In the genomic region with DNA sequence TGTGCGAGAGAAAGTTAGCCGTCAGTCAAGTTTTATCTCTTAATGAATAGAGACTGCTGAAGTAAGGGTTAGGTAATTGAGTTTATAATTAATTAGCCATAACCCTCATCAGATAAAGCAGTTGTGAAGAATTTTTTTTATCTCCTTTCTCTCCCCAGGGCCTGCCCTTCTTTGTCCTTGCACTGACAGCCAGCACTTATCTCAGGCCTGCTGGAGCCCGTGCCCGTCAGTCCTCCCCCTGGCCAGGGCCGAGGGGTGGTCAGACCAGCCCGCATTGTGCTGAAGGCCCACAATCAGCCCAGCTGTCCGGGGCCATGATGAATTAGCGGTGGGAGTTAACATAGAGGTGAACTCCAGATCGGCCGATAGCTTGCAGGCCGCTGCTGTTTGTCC, we compare ENCODE assay signal across 19 cellular contexts.
"Had no signal": no experiment of that assay in that cellular context is flagged by ENCODE, and none has a peak within 500 bp of the region (broad histone marks: within the 10 kb centered on the region; RNA-seq: fewer than 3 reads in every experiment).

No MANE protein-coding gene starts in this region.

- H3K4me3 ChIP-seq: body of pancreas, gastrocnemius medialis, heart right ventricle, thyroid gland had no signal

- ATAC-seq: activated CD8-positive, alpha-beta T cell treated with anti-CD3 and anti-CD28 coated beads for 36 hours; body of pancreas; gastrocnemius medialis; naive thymus-derived CD8-positive, alpha-beta T cell; stimulated activated naive B cell treated with anti-CD40 and anti-IgM and Interleukin-4, amounts not matched to agents 10 μg/mL and 1 μg/mL and 100 μg/mL, for 72 hours; T-helper 17 cell had no signal

- H3K36me3 ChIP-seq: gastrocnemius medialis, heart right ventricle, thyroid gland had no signal

- H3K4me1 ChIP-seq: body of pancreas, gastrocnemius medialis, thyroid gland had no signal

- H3K27me3 Mint-ChIP-seq: activated CD8-positive, alpha-beta T cell treated with anti-CD3 and anti-CD28 coated beads for 36 hours; activated naive CD8-positive, alpha-beta T cell had no signal

- H3K9me3 ChIP-seq: body of pancreas, gastrocnemius medialis, heart right ventricle, thyroid gland had no signal

- DNase-seq: activated CD4-positive, alpha-beta T cell treated with anti-CD3 and anti-CD28 coated beads for 4 hours; activated CD8-positive, alpha-beta T cell treated with anti-CD3 and anti-CD28 coated beads for 36 hours; activated gamma-delta T cell treated with Interleukin-2 at 50 U/mL for 16 hours; body of pancreas; cerebellar nuclear complex; effector memory CD4-positive, alpha-beta T cell; gastrocnemius medialis; heart right ventricle; left cardiac atrium; mammary epithelial cell; naive thymus-derived CD8-positive, alpha-beta T cell; stimulated activated CD4-positive, alpha-beta T cell treated with anti-CD3 and anti-CD28 coated beads, Interleukin-15, amount 100 ng/mL, for 24 hours; stimulated activated CD4-positive, alpha-beta T cell treated with anti-CD3 and anti-CD28 coated beads, Interleukin-4, amount 100 ng/mL, for 1 hour; stimulated activated naive B cell treated with anti-CD40 and anti-IgM and Interleukin-4, amounts not matched to agents 10 μg/mL and 1 μg/mL and 100 μg/mL, for 72 hours; T-helper 17 cell; thyroid gland; WERI-Rb-1 had no signal

- H3K27me3 ChIP-seq: body of pancreas, gastrocnemius medialis, heart right ventricle, thyroid gland had no signal

- H3K27ac ChIP-seq: body of pancreas, epithelial cell of prostate, gastrocnemius medialis, heart right ventricle, thyroid gland, WERI-Rb-1 had no signal

- H3K27ac Mint-ChIP-seq: activated CD8-positive, alpha-beta T cell treated with anti-CD3 and anti-CD28 coated beads for 36 hours; activated naive CD8-positive, alpha-beta T cell; naive thymus-derived CD8-positive, alpha-beta T cell; stimulated activated naive B cell treated with anti-CD40 and anti-IgM and Interleukin-4, amounts not matched to agents 10 μg/mL and 1 μg/mL and 100 μg/mL, for 72 hours; T-helper 17 cell had no signal

- H3K4me3 Mint-ChIP-seq: activated CD8-positive, alpha-beta T cell treated with anti-CD3 and anti-CD28 coated beads for 36 hours; activated naive CD8-positive, alpha-beta T cell; naive thymus-derived CD8-positive, alpha-beta T cell; stimulated activated naive B cell treated with anti-CD40 and anti-IgM and Interleukin-4, amounts not matched to agents 10 μg/mL and 1 μg/mL and 100 μg/mL, for 72 hours; T-helper 17 cell had no signal

- H3K36me3 Mint-ChIP-seq: activated naive CD8-positive, alpha-beta T cell; naive thymus-derived CD8-positive, alpha-beta T cell; stimulated activated naive B cell treated with anti-CD40 and anti-IgM and Interleukin-4, amounts not matched to agents 10 μg/mL and 1 μg/mL and 100 μg/mL, for 72 hours had no signal

- H3K4me1 Mint-ChIP-seq: naive thymus-derived CD8-positive, alpha-beta T cell; stimulated activated naive B cell treated with anti-CD40 and anti-IgM and Interleukin-4, amounts not matched to agents 10 μg/mL and 1 μg/mL and 100 μg/mL, for 72 hours had no signal

- H3K9me3 Mint-ChIP-seq: activated CD8-positive, alpha-beta T cell treated with anti-CD3 and anti-CD28 coated beads for 36 hours; naive thymus-derived CD8-positive, alpha-beta T cell; stimulated activated naive B cell treated with anti-CD40 and anti-IgM and Interleukin-4, amounts not matched to agents 10 μg/mL and 1 μg/mL and 100 μg/mL, for 72 hours had no signal
